1 cellular context compared by ENCODE assay signal in genomic region chr6:83442752-83443151, GRCh38.
TF ChIP-seq lines count a peak whose summit lies in the region.

No MANE protein-coding gene starts in this region.

TF ChIP-seq in K562, 482 proteins besides CTCF, POLR2A, EP300 and RAD21 (continued from another document and continues in another):
- TF ChIP-seq ZBTB12 (CRISPR knock-in tag; IDR thresholded peaks at IDR 0.05) (no peak), BHLHE40 (IDR thresholded peaks at IDR 0.05; ENCODE audit: low read length) (no peak), TRIM24 (IDR thresholded peaks at IDR 0.05) (peak; percentile 91 to 92), TAF7 (tag; IDR thresholded peaks at IDR 0.05) (no peak), MEF2A (IDR thresholded peaks at IDR 0.05; ENCODE audit: control insufficient read depth, low read depth, low read length) (peak; percentile 46; the same call in 1 of the 2 replicates), ZNF398 (CRISPR knock-in tag; IDR thresholded peaks at IDR 0.05) (no peak), ZNF197 (CRISPR knock-in tag; IDR thresholded peaks at IDR 0.05; ENCODE audit: low read depth) (no peak), ZFP30 (CRISPR knock-in tag; IDR thresholded peaks at IDR 0.05; ENCODE audit: borderline replicate concordance) (no peak), U2AF2 (optimal IDR thresholded peaks at IDR 0.05; ENCODE audit: low read depth, low read length) (no peak), CREM (IDR thresholded peaks at IDR 0.05; ENCODE audit: low read depth) (0 out of 2 replicates have a peak, but pooled peaks have one; percentile 28), DACH1 (IDR thresholded peaks at IDR 0.05; ENCODE audit: partially characterized antibody) (peak; percentile 52), ZBTB5 (IDR thresholded peaks at IDR 0.05) (no peak), ZNF707 (CRISPR knock-in tag; conservative IDR thresholded peaks at IDR 0.05) (no peak), RBFOX2 (IDR thresholded peaks at IDR 0.05; ENCODE audit: low read depth, low read length) (no peak), CREB1 (IDR thresholded peaks at IDR 0.05) (0 out of 2 replicates have a peak, but pooled peaks have one; percentile 40), CREB1 (CRISPR knock-in tag; IDR thresholded peaks at IDR 0.05) (no peak), STAT6 (CRISPR knock-in tag; IDR thresholded peaks at IDR 0.05) (no peak), MNT (conservative IDR thresholded peaks at IDR 0.05) (peak in 1 of 2 experiments; percentile 46; a peak in 1 of 4 replicates), ZNF280B (CRISPR knock-in tag; IDR thresholded peaks at IDR 0.05) (no peak), TFAM (CRISPR knock-in tag; conservative IDR thresholded peaks at IDR 0.05) (no peak), RFX7 (CRISPR knock-in tag; IDR thresholded peaks at IDR 0.05) (no peak), PRMT5 (CRISPR knock-in tag; IDR thresholded peaks at IDR 0.05) (no peak), REST (CRISPR knock-in tag; IDR thresholded peaks at IDR 0.05; ENCODE audit: low read depth) (no peak), ZMIZ1 (IDR thresholded peaks at IDR 0.05; ENCODE audit: low read depth in 2 of 2, low read length in 2 of 2) (peak in 1 of 2 experiments; percentile 74; a peak in 1 of 4 replicates), ZNF609 (CRISPR knock-in tag; IDR thresholded peaks at IDR 0.05; ENCODE audit: borderline replicate concordance) (0 out of 2 replicates have a peak, but pooled peaks have one; percentile 77)
